9 cellular contexts compared by ENCODE assay signal in genomic region chr1:203682401-203683383, GRCh38. TPM values are rescaled to one million over a fixed set of nuclear protein-coding genes. Genes with fewer than 3 reads are reported as not detected.
A peak's percentile ranks its signal among the peaks of the same experiment; 100 is the strongest.
DNase-seq lines count a peak whose midpoint lies in the region; ATAC-seq and TF ChIP-seq lines count a peak whose summit lies in the region.
"Had no signal": no experiment of that assay in that cellular context is flagged by ENCODE, and none has a peak within 500 bp of the region (broad histone marks: within the 10 kb centered on the region; RNA-seq: fewer than 3 reads in every experiment).

No MANE protein-coding gene starts in this region.

- H3K36me3 ChIP-seq in sigmoid colon (peaks cover 4 to 30% (median 10%) of the 10 kb centered on the region in 4 donors), PC-9 (ENCODE audit: low read depth) (peaks cover 11% of the 10 kb centered on the region)

- no peaks in the 10 kb centered on the region for H3K27me3 Mint-ChIP-seq in glutamatergic neuron (ENCODE audit: unreplicated experiment)

- H3K4me2 ChIP-seq in PC-9: no peak overlapping the region

- H3K79me2 ChIP-seq in PC-9 (ENCODE audit: low read depth): peaks cover 12% of the 10 kb centered on the region; the same call in 1 of the 2 replicates

- intact Hi-C loops in sigmoid colon (cut with DNase I): no loop called here
- intact Hi-C loops in PC-9 (cut with micrococcal nuclease; ENCODE audit: unreplicated experiment): no loop called here

- TF ChIP-seq CTCF in sigmoid colon (IDR thresholded peaks at IDR 0.05) (no peak), glutamatergic neuron (IDR thresholded peaks at IDR 0.05; ENCODE audit: partially characterized antibody, unreplicated experiment) (no peak), PC-9 (conservative IDR thresholded peaks at IDR 0.05) (no peak)

- H3K9me2 ChIP-seq in PC-9 (ENCODE audit: insufficient read depth): no peaks in the 10 kb centered on the region

- H3K27ac Mint-ChIP-seq in glutamatergic neuron (ENCODE audit: unreplicated experiment): no peak overlapping the region

- H4K20me1 ChIP-seq in PC-9 (ENCODE audit: insufficient read depth): no peaks in the 10 kb centered on the region

- H3F3A ChIP-seq in PC-9 (ENCODE audit: insufficient read depth, low read depth): peaks cover 5% of the 10 kb centered on the region; the same call in 1 of the 2 replicates

- 81 to 83% methylated on average over 20 of the region's 20 CpGs for WGBS in sigmoid colon, 2 donors

- H2AFZ ChIP-seq in PC-9: no peak overlapping the region

- H3K27me3 ChIP-seq in sigmoid colon (no peaks in the 10 kb centered on the region), PC-9 (ENCODE audit: insufficient read depth, low read depth) (no peaks in the 10 kb centered on the region)

- CTCF ChIA-PET in PC-9 (lab: Charles Lee): no interaction called here

- H3K27ac ChIP-seq in sigmoid colon (peak overlapping the region; percentile 52 to 98 (median 79)), PC-9 (no peak overlapping the region)

- TF ChIP-seq POLR2A in Raji (IDR thresholded peaks at IDR 0.05; ENCODE audit: insufficient read depth, low read depth, low read length) (peak; percentile 63), sigmoid colon (IDR thresholded peaks at IDR 0.05) (no peak)

- no peaks in the 10 kb centered on the region for H3K4me1 Mint-ChIP-seq in glutamatergic neuron (ENCODE audit: low read depth, unreplicated experiment)

- no peak for ATAC-seq in HG02763 (IDR thresholded peaks at IDR 0.05; ENCODE audit: unreplicated experiment)

- no peak for TF ChIP-seq EP300 in sigmoid colon (IDR thresholded peaks at IDR 0.05)

- DNase-seq in ELR (ENCODE audit: low read depth) (peak; percentile 36), amniotic epithelial cell (ENCODE audit: low read depth) (peak; percentile 47), sigmoid colon (no peak), KG1 (lab: John Stamatoyannopoulos, UW) (no peak), glutamatergic neuron (no peak), PC-9 (no peak)
- DNase-seq: NCI-H187 had no signal

- H3K9me3 ChIP-seq in sigmoid colon (no peaks in the 10 kb centered on the region), PC-9 (ENCODE audit: insufficient read depth, low read depth) (no peaks in the 10 kb centered on the region)

- H3K9me3 Mint-ChIP-seq in glutamatergic neuron (ENCODE audit: unreplicated experiment): no peaks in the 10 kb centered on the region

- H3K36me3 Mint-ChIP-seq in glutamatergic neuron (ENCODE audit: unreplicated experiment): no peaks in the 10 kb centered on the region

- H3K4me3 ChIP-seq in sigmoid colon (no peak overlapping the region), PC-9 (no peak overlapping the region)

- no peak overlapping the region for H3K4me3 Mint-ChIP-seq in glutamatergic neuron (ENCODE audit: unreplicated experiment)

- POLR2A ChIA-PET in PC-9 (lab: Charles Lee; ENCODE audit: unreplicated experiment): interaction anchor here (0.7 kb wide), 1 partner anchor 10 kb away, joined by 4 read pairs; no protein-coding TSS in a partner anchor

- no TSS peak for BruUV-seq in PC-9 (replicated peaks; lab: Mats Ljungman, UMichigan)

- H3K4me1 ChIP-seq in sigmoid colon (peaks cover 0 to 90% (median 68%) of the 10 kb centered on the region in 4 donors), PC-9 (replicated peaks; ENCODE audit: insufficient read depth) (0 out of 2 replicates have a peak, but pooled peaks cover 9% of the 10 kb centered on the region)

RNA-seq across cellular contexts. Expression of gene ATP2B4, which starts 56.1 kb away (rescaled TPM):
- 100 to 1,000 TPM; 229 to 595 (median 347) TPM for total RNA-seq in sigmoid colon
- polyA plus RNA-seq in sigmoid colon: 10 to 100 TPM in 1 of 3 donors, 1 to 10 TPM in 2; 1.6 to 34.5 (median 4.2) TPM
- 17.4 TPM for total RNA-seq in glutamatergic neuron (ENCODE audit: unreplicated experiment)
- total RNA-seq in PC-9 (2021): 31.2 and 39.7 TPM in 2 replicates

Comparison
In these comparisons a context has a peak if more than half of its experiments do, and no peak if none do; other contexts are left out.
1. DNase-seq: peak in ELR (single experiment) and amniotic epithelial cell (single experiment); none in sigmoid colon (single experiment), KG1 (single experiment), glutamatergic neuron (single experiment) and PC-9 (0 of 2).